4 cellular contexts compared by ENCODE assay signal in the genomic region with DNA sequence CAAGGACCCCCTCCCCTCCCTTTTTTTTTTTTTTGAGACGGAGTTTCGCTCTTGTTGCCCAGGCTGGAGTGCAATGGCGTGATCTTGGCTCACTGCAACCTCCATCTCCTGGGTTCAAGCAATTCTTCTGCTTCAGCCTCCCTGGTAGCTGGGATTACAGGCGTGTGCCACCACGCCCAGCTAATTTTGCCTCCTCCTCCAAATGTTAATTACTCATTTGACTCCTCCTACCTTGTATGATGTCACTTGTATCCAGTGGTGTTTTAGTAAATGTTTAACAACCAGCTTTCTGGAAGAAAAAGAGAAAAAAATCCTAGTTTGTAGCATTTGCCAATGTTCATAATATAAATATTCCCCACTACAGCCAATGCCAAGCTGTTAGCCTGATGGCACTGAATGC. TPM values are rescaled to one million over a fixed set of nuclear protein-coding genes. Genes with fewer than 3 reads are reported as not detected.
DNase-seq lines count a peak whose midpoint lies in the region; ATAC-seq, FAIRE-seq and TF ChIP-seq lines count a peak whose summit lies in the region.
"Not testable (repeated sequence)": the region's sequence is repeated elsewhere in the genome, so short reads cannot be mapped to it uniquely, and the experiment has no call there.

No MANE protein-coding gene starts in this region.

- not testable (repeated sequence) for TF ChIP-seq CTCF in K562 (IDR thresholded peaks at IDR 0.05 in 2 of 3, conservative IDR thresholded peaks at IDR 0.05 in 1 of 3; ENCODE audit: insufficient read depth in 2 of 3, low read depth in 1 of 3, low read length in 3 of 3); mucosa of descending colon (IDR thresholded peaks at IDR 0.05)

- not testable (repeated sequence) for H3K36me3 ChIP-seq in K562 (ENCODE audit: control insufficient read depth, insufficient read depth, low read length); mucosa of descending colon (ENCODE audit: low read depth)

- not testable (repeated sequence) for DNase-seq in K562 (ENCODE audit: extremely low read depth in 1 of 4, low spot score in 3 of 4); left colon; mucosa of descending colon
- DNase-seq in kidney glomerular epithelial cell (lab: John Stamatoyannopoulos, UW), result peak; percentile 2

- H3K4me2 ChIP-seq in K562 (ENCODE audit: insufficient read depth, low read length), result not testable (repeated sequence)

- not testable (repeated sequence) for H3K9ac ChIP-seq in K562 (ENCODE audit: insufficient read depth in 1 of 2, low read depth in 2 of 2, low read length in 2 of 2)

- H3K4me1 ChIP-seq in K562 (replicated peaks in 1 of 2; ENCODE audit: control insufficient read depth in 2 of 2, insufficient read depth in 2 of 2, low read length in 2 of 2); mucosa of descending colon (ENCODE audit: low read depth): not testable (repeated sequence)

- TF ChIP-seq EP300 in K562 (IDR thresholded peaks at IDR 0.05; ENCODE audit: low read length), result not testable (repeated sequence)

- H3K9me1 ChIP-seq in K562 (ENCODE audit: control insufficient read depth, insufficient read depth, low read length), result not testable (repeated sequence)

- not testable (repeated sequence) for H3K27ac ChIP-seq in K562 (ENCODE audit: extremely low read depth, low read depth, low read length)

- H3K27me3 ChIP-seq in K562 (ENCODE audit: control insufficient read depth in 2 of 2, insufficient read depth in 2 of 2, low read length in 2 of 2), result peaks cover 5 to 22% of the 10 kb centered on the region in 2 experiments; a peak in 4 of 5 replicates

- BruUV-seq in K562 (replicated peaks; lab: Mats Ljungman, UMichigan), result not testable (repeated sequence)

- intact Hi-C loops in K562 (cut with micrococcal nuclease); left colon (cut with DNase I, micrococcal nuclease); mucosa of descending colon (cut with DNase I, micrococcal nuclease): not testable (repeated sequence)

- peak; percentile 44; the same call in 1 of the 3 replicates for ATAC-seq in K562
- ATAC-seq in left colon, result peak; percentile 76
- peak; percentile 65 for ATAC-seq in mucosa of descending colon

- not testable (repeated sequence) for FAIRE-seq in K562 (lab: Jason Lieb, UNC)

- H3K79me2 ChIP-seq in K562 (ENCODE audit: control insufficient read depth, insufficient read depth, low read length), result not testable (repeated sequence)

- H3K4me3 ChIP-seq in K562, mucosa of descending colon: not testable (repeated sequence)

- H4K20me1 ChIP-seq in K562 (replicated peaks; ENCODE audit: control insufficient read depth, insufficient read depth, low read length), result not testable (repeated sequence)

- H3K9me3 ChIP-seq in K562 (replicated peaks; ENCODE audit: control insufficient read depth, insufficient read depth, low read depth, low read length); mucosa of descending colon: not testable (repeated sequence)

- TF ChIP-seq POLR2A in K562 (conservative IDR thresholded peaks at IDR 0.05), result not testable (repeated sequence)

- CTCF ChIA-PET in K562 (lab: Yijun Ruan, JAX; ENCODE audit: low intra/inter-chr PET ratio), result not testable (repeated sequence)

- in situ Hi-C loops in K562 (cut with MboI), result not testable (repeated sequence)

- H2AFZ ChIP-seq in K562 (ENCODE audit: low read depth, low read length), result not testable (repeated sequence)

- 29% methylated on average over 3 of the region's 5 CpGs for WGBS in K562 (ENCODE audit: insufficient coverage, low coverage, missing lambda C conversion rate)

- not testable (repeated sequence) for TF ChIP-seq RAD21 in K562 (CRISPR knock-in tag; conservative IDR thresholded peaks at IDR 0.05 in 1 of 2, IDR thresholded peaks at IDR 0.05 in 1 of 2)

- POLR2A ChIA-PET in K562 (lab: Yijun Ruan, JAX), result interaction anchor here (0.9 to 1.0 kb wide), 2 partner anchors 10 to 16 kb away, joined by 4 read pairs; a partner anchor contains a TSS

RNA-seq across cellular contexts. Expression of a gene that starts 16.2 kb away (rescaled TPM):
- 124 and 216 TPM in 2 replicates for total RNA-seq in K562 (2011; cell fraction: chromatin; rRNA removed; ENCODE audit: low replicate concordance)
- 84.2 and 90.7 TPM in 2 replicates for total RNA-seq in K562 (2011; cell fraction: nucleolus; rRNA removed)
- 89.5 and 97.5 TPM in 2 replicates for total RNA-seq in K562 (2011; cell fraction: nucleoplasm; rRNA removed)
- total RNA-seq in K562 (2014; rRNA removed), result 22.0 and 26.3 TPM in 2 replicates
- total RNA-seq in K562 (2014; rRNA removed; fragmentation: Illumina TruSeq; extraction: Trizol), result 20.3 and 20.8 TPM in 2 replicates
- 23.7 and 27.1 TPM in 2 replicates for total RNA-seq in K562 (2015; rRNA removed; fragmentation: Illumina TruSeq; extraction: Trizol)
- total RNA-seq in K562 (2021), result 22.7 and 24.8 TPM in 2 replicates
- 21.0 and 26.1 TPM in 2 replicates for polyA plus RNA-seq in K562 (2011; rRNA removed)
- polyA plus RNA-seq in K562 (2011; cell fraction: cytosol; rRNA removed), result 17.5 and 21.4 TPM in 2 replicates
- 87.1 and 102 TPM in 2 replicates for polyA plus RNA-seq in K562 (2011; cell fraction: nucleus; rRNA removed)
- 20.8 and 28.9 TPM in 2 replicates for polyA plus RNA-seq in K562 (2012)
- polyA plus RNA-seq in K562 (2014; fragmentation: Illumina TruSeq; extraction: Trizol), result 28.4 and 33.4 TPM in 2 replicates
- 10 to 100 TPM in 1 of 2 experiments, 1 to 10 TPM in 1; 9.9 to 14.1 TPM for polyA plus RNA-seq in K562 (2014; fragmentation: Nextera tagmentation; extraction: Ambion mirVana)
- 19.9 and 20.6 TPM in 2 replicates for polyA plus RNA-seq in K562 (2014; rRNA removed)
- polyA minus RNA-seq in K562 (2011; rRNA and poly(A)+ RNA removed), result 36.9 and 45.4 TPM in 2 replicates
- 13.7 and 15.5 TPM in 2 replicates for polyA minus RNA-seq in K562 (2011; cell fraction: cytosol; rRNA and poly(A)+ RNA removed)
- polyA minus RNA-seq in K562 (2011; cell fraction: nucleus; rRNA and poly(A)+ RNA removed), result 40.1 and 53.6 TPM in 2 replicates
- 100 to 1,000 TPM in 1 of 2 donors, 10 to 100 TPM in 1; 98.7 to 107 TPM for total RNA-seq in left colon
- 100 to 1,000 TPM in 2 of 3 donors, 10 to 100 TPM in 1; 94.0 to 149 (median 114) TPM for total RNA-seq in mucosa of descending colon

RNA-seq across cellular contexts. Expression of a gene that starts 37.2 kb away (rescaled TPM):
- total RNA-seq in K562 (2011; cell fraction: chromatin; rRNA removed; ENCODE audit: low replicate concordance), result 8.5 and 22.6 TPM in 2 replicates
- 2.7 and 3.9 TPM in 2 replicates for total RNA-seq in K562 (2011; cell fraction: nucleolus; rRNA removed)
- 5.1 TPM in 2 replicates for total RNA-seq in K562 (2011; cell fraction: nucleoplasm; rRNA removed)
- 4.9 and 5.1 TPM in 2 replicates for total RNA-seq in K562 (2014; rRNA removed)
- 3.9 and 5.0 TPM in 2 replicates for total RNA-seq in K562 (2014; rRNA removed; fragmentation: Illumina TruSeq; extraction: Trizol)
- total RNA-seq in K562 (2015; rRNA removed; fragmentation: Illumina TruSeq; extraction: Trizol), result 4.4 and 5.5 TPM in 2 replicates
- total RNA-seq in K562 (2021), result 6.4 and 7.7 TPM in 2 replicates
- 3.5 and 4.9 TPM in 2 replicates for polyA plus RNA-seq in K562 (2011; rRNA removed)
- polyA plus RNA-seq in K562 (2011; cell fraction: cytosol; rRNA removed), result 0.76 and 1.5 TPM in 2 replicates
- 5.3 and 6.0 TPM in 2 replicates for polyA plus RNA-seq in K562 (2011; cell fraction: nucleus; rRNA removed)
- 2.6 and 5.2 TPM in 2 replicates for polyA plus RNA-seq in K562 (2012)
- 3.5 and 3.9 TPM in 2 replicates for polyA plus RNA-seq in K562 (2014; fragmentation: Illumina TruSeq; extraction: Trizol)
- polyA plus RNA-seq in K562 (2014; fragmentation: Nextera tagmentation; extraction: Ambion mirVana), result under 1 TPM; 0.88 to 0.96 TPM
- 4.5 and 4.7 TPM in 2 replicates for polyA plus RNA-seq in K562 (2014; rRNA removed)
- 7.4 and 10.9 TPM in 2 replicates for polyA minus RNA-seq in K562 (2011; rRNA and poly(A)+ RNA removed)
- 0.91 and 2.2 TPM in 2 replicates for polyA minus RNA-seq in K562 (2011; cell fraction: cytosol; rRNA and poly(A)+ RNA removed)
- polyA minus RNA-seq in K562 (2011; cell fraction: nucleus; rRNA and poly(A)+ RNA removed), result 5.0 and 11.0 TPM in 2 replicates
- total RNA-seq in left colon, result 10 to 100 TPM; 22.1 to 23.3 TPM
- total RNA-seq in mucosa of descending colon, result 10 to 100 TPM; 25.0 to 41.5 (median 27.2) TPM
